ENCODE assay signal across 9 cellular contexts in genomic region chr2:9975805-9976447, GRCh38. TPM values are rescaled to one million over a fixed set of nuclear protein-coding genes. Genes with fewer than 3 reads are reported as not detected.
DNase-seq lines count a peak whose midpoint lies in the region; ATAC-seq and FAIRE-seq lines count a peak whose summit lies in the region.
"Had no signal": no experiment of that assay in that cellular context is flagged by ENCODE, and none has a peak within 500 bp of the region (broad histone marks: within the 10 kb centered on the region; RNA-seq: fewer than 3 reads in every experiment).

No MANE protein-coding gene starts in this region.

- no peak overlapping the region for H3K27ac ChIP-seq in aorta (ENCODE audit: low read depth in 1 of 2, low read length in 2 of 2)

- intact Hi-C loops in aorta (cut with DNase I) = no loop called here

- peak overlapping the region; percentile 53 for H3K27ac Mint-ChIP-seq in activated T-helper 17 cell treated with anti-CD3 and anti-CD28 coated beads, Interleukin-2, amount 50 U/mL, for 72 hours

- no peaks in the 10 kb centered on the region for H3K9me3 Mint-ChIP-seq in activated T-helper 17 cell treated with anti-CD3 and anti-CD28 coated beads, Interleukin-2, amount 50 U/mL, for 72 hours

- H3K27me3 ChIP-seq in aorta (ENCODE audit: control insufficient read depth in 1 of 2, insufficient read depth in 2 of 2, low read length in 1 of 2) = no peaks in the 10 kb centered on the region

- WGBS in aorta, 2 donors = 51 to 53% methylated on average over 9 of the region's 9 CpGs

- H3K4me1 ChIP-seq in aorta (ENCODE audit: control insufficient read depth in 1 of 2, insufficient read depth in 2 of 2, low read length in 2 of 2) = no peaks in the 10 kb centered on the region

- peaks cover 9% of the 10 kb centered on the region for H3K27me3 Mint-ChIP-seq in activated T-helper 17 cell treated with anti-CD3 and anti-CD28 coated beads, Interleukin-2, amount 50 U/mL, for 72 hours

- peak; percentile 93 for ATAC-seq in activated T-helper 17 cell treated with anti-CD3 and anti-CD28 coated beads, Interleukin-2, amount 50 U/mL, for 72 hours (replicated peaks)
- ATAC-seq in aorta (ENCODE audit: low FRiP score) = peak; percentile 81
- ATAC-seq in GM21367 (IDR thresholded peaks at IDR 0.05; ENCODE audit: unreplicated experiment) = no peak
- ATAC-seq in HG02938 (IDR thresholded peaks at IDR 0.05; ENCODE audit: unreplicated experiment) = no peak
- ATAC-seq: GM12878 had no signal

- H3K36me3 ChIP-seq in aorta (ENCODE audit: control insufficient read depth in 1 of 2, insufficient read depth in 2 of 2, low read length in 1 of 2) = no peaks in the 10 kb centered on the region

- H3K4me1 Mint-ChIP-seq in activated T-helper 17 cell treated with anti-CD3 and anti-CD28 coated beads, Interleukin-2, amount 50 U/mL, for 72 hours = peaks cover 31% of the 10 kb centered on the region

- no peaks in the 10 kb centered on the region for H3K9me3 ChIP-seq in aorta (ENCODE audit: control insufficient read depth, low read length)

- H3K4me3 ChIP-seq in aorta (ENCODE audit: low read length in 2 of 2) = no peak overlapping the region
- H3K4me3 ChIP-seq: GM12878 had no signal

- FAIRE-seq in islet of Langerhans (lab: Jason Lieb, UNC) = peak; percentile 82
- FAIRE-seq: GM12878 had no signal

- no peaks in the 10 kb centered on the region for H3K36me3 Mint-ChIP-seq in activated T-helper 17 cell treated with anti-CD3 and anti-CD28 coated beads, Interleukin-2, amount 50 U/mL, for 72 hours (ENCODE audit: low read depth)

- H3K4me3 Mint-ChIP-seq in activated T-helper 17 cell treated with anti-CD3 and anti-CD28 coated beads, Interleukin-2, amount 50 U/mL, for 72 hours = peak overlapping the region; percentile 44

- peak; percentile 38 for DNase-seq in stimulated activated naive CD4-positive, alpha-beta T cell treated with Interleukin-2 at 50 U/mL for 16 hours (lab: John Stamatoyannopoulos, UW)
- DNase-seq in stimulated activated naive CD4-positive, alpha-beta T cell (lab: John Stamatoyannopoulos, UW) = no peak
- DNase-seq in aorta = no peak
- no peak for DNase-seq in UCSD-AML1 (lab: John Stamatoyannopoulos, UW; ENCODE audit: unreplicated experiment)

RNA-seq across cellular contexts. Expression of gene GRHL1, which starts 24.4 kb away (rescaled TPM):
- total RNA-seq in activated T-helper 17 cell treated with anti-CD3 and anti-CD28 coated beads, Interleukin-2, amount 50 U/mL, for 72 hours = under 1 TPM; 0.82 to 0.85 TPM
- 1 to 10 TPM; 1.6 to 2.5 TPM for total RNA-seq in aorta
- under 1 TPM; 0.15 to 0.25 TPM for polyA plus RNA-seq in aorta

Comparison
In these comparisons a context has a peak if more than half of its experiments do, and no peak if none do; other contexts are left out.
1. ATAC-seq: peak in activated T-helper 17 cell treated with anti-CD3 and anti-CD28 coated beads, Interleukin-2, amount 50 U/mL, for 72 hours (single experiment) and aorta (single experiment); none in GM21367 (single experiment) and HG02938 (single experiment).